Comparison of ENCODE assay signal across 10 cellular contexts in the genomic region with DNA sequence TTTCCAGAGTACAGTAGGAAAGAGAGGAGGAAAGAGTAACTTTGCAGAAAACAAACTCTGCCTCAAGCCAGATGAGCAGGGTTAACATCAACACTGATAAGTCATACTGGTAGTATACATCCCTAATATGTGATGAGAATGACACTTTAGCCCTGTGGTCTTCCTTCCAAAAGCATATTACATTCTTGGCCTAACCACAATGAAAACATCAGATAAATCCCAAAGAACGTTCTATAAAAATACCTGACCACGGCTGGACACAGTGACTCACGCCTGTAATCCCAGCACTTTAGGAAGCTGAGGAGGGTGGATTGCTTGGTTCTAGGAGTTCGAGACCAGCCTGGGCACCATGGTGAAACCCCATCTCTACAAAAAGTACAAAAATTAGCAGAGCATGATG. TPM values are rescaled to one million over a fixed set of nuclear protein-coding genes. Genes with fewer than 3 reads are reported as not detected.
DNase-seq lines count a peak whose midpoint lies in the region; TF ChIP-seq lines count a peak whose summit lies in the region.
"Had no signal": no experiment of that assay in that cellular context is flagged by ENCODE, and none has a peak within 500 bp of the region (broad histone marks: within the 10 kb centered on the region; RNA-seq: fewer than 3 reads in every experiment).

No MANE protein-coding gene starts in this region.

- no peaks in the 10 kb centered on the region for H3K27me3 Mint-ChIP-seq in brain
- no peaks in the 10 kb centered on the region for H3K27me3 Mint-ChIP-seq in activated naive CD8-positive, alpha-beta T cell treated with anti-CD3 and anti-CD28 coated beads for 36 hours

- no peak overlapping the region for H2BK12ac ChIP-seq in mesenchymal stem cell (ENCODE audit: low read length in 2 of 2)

- H3K18ac ChIP-seq in mesenchymal stem cell (ENCODE audit: low read depth in 1 of 2, low read length in 2 of 2): peak overlapping the region in 1 of 2 experiments; percentile 1

- no peaks in the 10 kb centered on the region for H3K9me3 Mint-ChIP-seq in brain
- H3K9me3 Mint-ChIP-seq in activated naive CD8-positive, alpha-beta T cell treated with anti-CD3 and anti-CD28 coated beads for 36 hours: no peaks in the 10 kb centered on the region

- H3K27ac ChIP-seq in KOPT-K1 (ENCODE audit: low read depth, low read length, poor library complexity, severe bottlenecking) (peak overlapping the region; percentile 6), mesenchymal stem cell (ENCODE audit: low read length, poor library complexity, severe bottlenecking) (peak overlapping the region; percentile 53), vagina (no peak overlapping the region), hepatocyte (no peak overlapping the region)

- peaks cover 53% of the 10 kb centered on the region for H3K4me1 Mint-ChIP-seq in brain
- peaks cover 40% of the 10 kb centered on the region for H3K4me1 Mint-ChIP-seq in activated naive CD8-positive, alpha-beta T cell treated with anti-CD3 and anti-CD28 coated beads for 36 hours

- H3K27me3 ChIP-seq in mesenchymal stem cell (ENCODE audit: control insufficient read depth in 1 of 2, insufficient read depth in 1 of 2, low read length in 2 of 2): no peaks in the 10 kb centered on the region
- no peaks in the 10 kb centered on the region for H3K27me3 ChIP-seq in vagina
- H3K27me3 ChIP-seq in hepatocyte: no peaks in the 10 kb centered on the region

- H3K23ac ChIP-seq in mesenchymal stem cell (ENCODE audit: low read length in 2 of 2): no peak overlapping the region

- peaks cover 6% of the 10 kb centered on the region for H3K4me1 ChIP-seq in mesenchymal stem cell (ENCODE audit: control insufficient read depth, insufficient read depth, low read depth, low read length)
- H3K4me1 ChIP-seq in vagina: peaks cover 39% of the 10 kb centered on the region
- peaks cover 19% of the 10 kb centered on the region for H3K4me1 ChIP-seq in hepatocyte (ENCODE audit: insufficient read depth)

- H3K79me1 ChIP-seq in mesenchymal stem cell (replicated peaks; ENCODE audit: low read length, poor library complexity, severe bottlenecking): peaks cover 16% of the 10 kb centered on the region

- H4K91ac ChIP-seq in mesenchymal stem cell (ENCODE audit: low read length): no peak overlapping the region

- H2AFZ ChIP-seq in mesenchymal stem cell (ENCODE audit: low read depth, low read length) (no peak overlapping the region), hepatocyte (no peak overlapping the region)

- H4K8ac ChIP-seq in mesenchymal stem cell (ENCODE audit: low read length): no peak overlapping the region

- H3K4me2 ChIP-seq in mesenchymal stem cell (ENCODE audit: low read length, poor library complexity, severe bottlenecking) (no peak overlapping the region), hepatocyte (no peak overlapping the region)

- H2BK15ac ChIP-seq in mesenchymal stem cell (ENCODE audit: low read depth, poor library complexity, severe bottlenecking): no peak overlapping the region

- no peak overlapping the region for H2BK5ac ChIP-seq in mesenchymal stem cell (ENCODE audit: low read depth, low read length, poor library complexity, severe bottlenecking)

- peaks cover 90% of the 10 kb centered on the region for H3K79me2 ChIP-seq in hepatocyte

- TF ChIP-seq POLR2A in vagina (IDR thresholded peaks at IDR 0.05): no peak

- intact Hi-C loops in vagina (cut with DNase I): no loop called here

- no peak overlapping the region for H3K14ac ChIP-seq in mesenchymal stem cell (ENCODE audit: low read length in 2 of 2)

- peaks cover 10% of the 10 kb centered on the region for H4K20me1 ChIP-seq in hepatocyte (ENCODE audit: insufficient read depth, poor library complexity, severe bottlenecking)

- peak overlapping the region in 3 of 5 experiments; percentile 1 to 35 (median 14) for H3K4me3 Mint-ChIP-seq in brain
- no peak overlapping the region for H3K4me3 Mint-ChIP-seq in activated naive CD8-positive, alpha-beta T cell treated with anti-CD3 and anti-CD28 coated beads for 36 hours

- no peaks in the 10 kb centered on the region for H3K9me2 ChIP-seq in hepatocyte (replicated peaks; ENCODE audit: insufficient read depth)

- H3K27ac Mint-ChIP-seq in brain: peak overlapping the region in 2 of 5 experiments; percentile 10 to 76
- no peak overlapping the region for H3K27ac Mint-ChIP-seq in activated naive CD8-positive, alpha-beta T cell treated with anti-CD3 and anti-CD28 coated beads for 36 hours

- 6% methylated on average over 4 of the region's 4 CpGs for WGBS in mesenchymal stem cell
- 50% methylated on average over 4 of the region's 4 CpGs for WGBS in hepatocyte (ENCODE audit: low lambda C conversion rate, missing lambda C conversion rate)

- H3K36me3 Mint-ChIP-seq in brain: peaks cover 47% of the 10 kb centered on the region
- H3K36me3 Mint-ChIP-seq in activated naive CD8-positive, alpha-beta T cell treated with anti-CD3 and anti-CD28 coated beads for 36 hours: peaks cover 13% of the 10 kb centered on the region

- no peak overlapping the region for H2AK5ac ChIP-seq in mesenchymal stem cell (ENCODE audit: low read length, severe bottlenecking)

- H3K9me3 ChIP-seq in KOPT-K1 (ENCODE audit: insufficient read depth, low read length, poor library complexity, severe bottlenecking) (no peaks in the 10 kb centered on the region), mesenchymal stem cell (ENCODE audit: control insufficient read depth, low read length) (no peaks in the 10 kb centered on the region), vagina (no peaks in the 10 kb centered on the region), hepatocyte (ENCODE audit: low read depth) (no peaks in the 10 kb centered on the region)

- DNase-seq in AG20443 (ENCODE audit: low spot score) (peak; percentile 70), mesenchymal stem cell (peak; percentile 91), vagina (ENCODE audit: extremely low spot score in 2 of 2) (no peak), GM10266 (ENCODE audit: extremely low spot score) (no peak), hepatocyte (ENCODE audit: low spot score) (no peak)
- DNase-seq in activated naive CD8-positive, alpha-beta T cell treated with anti-CD3 and anti-CD28 coated beads for 36 hours: no peak
- DNase-seq: DMS79, NCI-H446 had no signal

- H3K4me3 ChIP-seq in mesenchymal stem cell (ENCODE audit: insufficient read depth in 1 of 2, low read depth in 1 of 2, low read length in 2 of 2): no peak overlapping the region
- H3K4me3 ChIP-seq in vagina: no peak overlapping the region
- no peak overlapping the region for H3K4me3 ChIP-seq in hepatocyte

- no peak for TF ChIP-seq CTCF in brain (conservative IDR thresholded peaks at IDR 0.05)
- no peak for TF ChIP-seq CTCF in vagina (IDR thresholded peaks at IDR 0.05)
- TF ChIP-seq CTCF in GM10266 (IDR thresholded peaks at IDR 0.05; ENCODE audit: control insufficient read depth, insufficient read depth, low read depth, missing control alignments): no peak
- no peak for TF ChIP-seq CTCF in hepatocyte (IDR thresholded peaks at IDR 0.05; ENCODE audit: poor library complexity)

- no peak overlapping the region for H2BK120ac ChIP-seq in mesenchymal stem cell (ENCODE audit: low read depth, low read length)

- no peak overlapping the region for H3K4ac ChIP-seq in mesenchymal stem cell (ENCODE audit: low read depth in 1 of 2, low read length in 2 of 2)

- H3K9ac ChIP-seq in mesenchymal stem cell (ENCODE audit: low read length): no peak overlapping the region

- H3K36me3 ChIP-seq in KOPT-K1 (ENCODE audit: insufficient read depth, low read length) (no peaks in the 10 kb centered on the region; the same call in none of the 2 replicates), mesenchymal stem cell (ENCODE audit: control insufficient read depth in 1 of 2, insufficient read depth in 2 of 2, low read depth in 1 of 2, low read length in 2 of 2) (peaks cover 0 to 7% of the 10 kb centered on the region in 2 experiments), vagina (no peaks in the 10 kb centered on the region), hepatocyte (replicated peaks; ENCODE audit: insufficient read depth, low read depth) (no peaks in the 10 kb centered on the region)

RNA-seq across cellular contexts. Expression of gene TMCC1, which starts 4.8 kb away (rescaled TPM):
- 16.5 TPM for polyA plus RNA-seq in brain (ENCODE audit: insufficient read depth, low read depth, low replicate concordance)
- 6.3 TPM for polyA plus RNA-seq in mesenchymal stem cell (2013, experiment 1 of 2)
- polyA plus RNA-seq in mesenchymal stem cell (2013, experiment 2 of 2): 6.1 TPM
- total RNA-seq in vagina: 16.7 TPM
- total RNA-seq in activated naive CD8-positive, alpha-beta T cell treated with anti-CD3 and anti-CD28 coated beads for 36 hours: 10 to 100 TPM; 15.2 TPM
- 17.3 and 25.7 TPM in 2 replicates for total RNA-seq in hepatocyte
- polyA plus RNA-seq in hepatocyte: 7.0 and 8.5 TPM in 2 replicates

Comparison
In these comparisons a context has a peak if more than half of its experiments do, and no peak if none do; other contexts are left out.
1. DNase-seq: peak in AG20443 (single experiment) and mesenchymal stem cell (single experiment); none in vagina (0 of 2), activated naive CD8-positive, alpha-beta T cell treated with anti-CD3 and anti-CD28 coated beads for 36 hours (single experiment), GM10266 (single experiment) and hepatocyte (single experiment).
2. H3K27ac ChIP-seq: peak in KOPT-K1 (single experiment) and mesenchymal stem cell (single experiment); none in vagina (single experiment) and hepatocyte (single experiment).